In the genomic region with DNA sequence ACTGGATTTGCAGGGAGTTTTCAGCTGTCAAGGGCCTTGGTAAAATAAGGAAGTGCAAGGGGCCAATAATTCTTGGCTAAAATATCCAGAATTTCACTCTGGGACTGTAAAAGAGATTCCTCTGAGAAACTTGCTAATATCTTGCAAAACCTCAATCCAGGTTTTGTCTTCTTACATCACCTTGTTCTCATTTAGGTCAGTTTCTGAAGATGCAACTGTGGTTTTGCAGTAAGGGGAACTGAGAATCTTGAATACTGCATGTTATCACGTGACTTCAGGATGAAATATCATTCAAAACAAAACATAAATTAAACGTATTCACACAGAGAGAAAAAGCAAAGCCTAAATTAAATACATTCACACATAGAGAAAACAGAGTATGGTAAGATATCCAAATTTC, we compare ENCODE assay signal across 1 cellular context.
TF ChIP-seq lines count a peak whose summit lies in the region.

No MANE protein-coding gene starts in this region.

TF ChIP-seq in WTC11, 78 proteins besides CTCF, POLR2A, EP300 and RAD21 (continued from another document):
- TF ChIP-seq, protein P1, sequence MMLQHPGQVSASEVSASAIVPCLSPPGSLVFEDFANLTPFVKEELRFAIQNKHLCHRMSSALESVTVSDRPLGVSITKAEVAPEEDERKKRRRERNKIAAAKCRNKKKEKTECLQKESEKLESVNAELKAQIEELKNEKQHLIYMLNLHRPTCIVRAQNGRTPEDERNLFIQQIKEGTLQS (CRISPR knock-in tag; conservative IDR thresholded peaks at IDR 0.05) = no peak
